In genomic region chr19:46975918-46976782, GRCh38 we compare ENCODE assay signal across 8 cellular contexts. TPM values are rescaled to one million over a fixed set of nuclear protein-coding genes. Genes with fewer than 3 reads are reported as not detected.
DNase-seq lines count a peak whose midpoint lies in the region; ATAC-seq, FAIRE-seq and TF ChIP-seq lines count a peak whose summit lies in the region.

No MANE protein-coding gene starts in this region.

- no peak overlapping the region for H2AFZ ChIP-seq in astrocyte (ENCODE audit: low read depth, low read length)

- H3K4me1 ChIP-seq in astrocyte (ENCODE audit: insufficient read depth, low read length) (peaks cover 40% of the 10 kb centered on the region), left ventricle myocardium inferior (peaks cover 93% of the 10 kb centered on the region)

- H3K9me3 Mint-ChIP-seq in astrocyte (ENCODE audit: unreplicated experiment) (no peaks in the 10 kb centered on the region), progenitor cell of endocrine pancreas (ENCODE audit: low read depth) (no peaks in the 10 kb centered on the region)

- peaks cover 4% of the 10 kb centered on the region for H4K20me1 ChIP-seq in astrocyte (ENCODE audit: insufficient read depth, low read length)

- no peaks in the 10 kb centered on the region for H3K27me3 Mint-ChIP-seq in astrocyte (ENCODE audit: low read depth, unreplicated experiment)
- no peaks in the 10 kb centered on the region for H3K27me3 Mint-ChIP-seq in progenitor cell of endocrine pancreas

- intact Hi-C loops in left ventricle myocardium inferior (cut with micrococcal nuclease), result no loop called here

- peak; percentile 83 for DNase-seq in HK-2 (ENCODE audit: unreplicated experiment)
- DNase-seq in astrocyte (ENCODE audit: low read depth), result peak; percentile 99
- DNase-seq in left ventricle myocardium inferior, result peak; percentile 96
- DNase-seq in progenitor cell of endocrine pancreas (ENCODE audit: low spot score, unreplicated experiment), result peak; percentile 25
- no peak for DNase-seq in NCI-H1436 treated with DMSO at 0.1 percent for 48 hours (lab: John Stamatoyannopoulos, UW)
- no peak for DNase-seq in DMS53 treated with DMSO at 0.1 percent for 48 hours (lab: John Stamatoyannopoulos, UW; ENCODE audit: unreplicated experiment)

- no peaks in the 10 kb centered on the region for H3K27me3 ChIP-seq in astrocyte (ENCODE audit: insufficient read depth, low read length)
- H3K27me3 ChIP-seq in left ventricle myocardium inferior (ENCODE audit: low read depth), result no peaks in the 10 kb centered on the region

- peak overlapping the region; percentile 90 for H3K27ac ChIP-seq in astrocyte (ENCODE audit: low read depth, low read length)
- H3K27ac ChIP-seq in left ventricle myocardium inferior (replicated peaks), result peak overlapping the region; percentile 91

- TF ChIP-seq CTCF in astrocyte (IDR thresholded peaks at IDR 0.05; ENCODE audit: insufficient read depth, low read depth, low read length) (no peak), left ventricle myocardium inferior (IDR thresholded peaks at IDR 0.05; ENCODE audit: borderline replicate concordance) (no peak), progenitor cell of endocrine pancreas (IDR thresholded peaks at IDR 0.05; ENCODE audit: unreplicated experiment) (no peak)

- H3K36me3 ChIP-seq in astrocyte (ENCODE audit: insufficient read depth, low read length), result no peaks in the 10 kb centered on the region
- no peaks in the 10 kb centered on the region for H3K36me3 ChIP-seq in left ventricle myocardium inferior

- no peak for ATAC-seq in GM21526 (IDR thresholded peaks at IDR 0.05; ENCODE audit: low FRiP score, unreplicated experiment)
- no peak for ATAC-seq in HG03025 (IDR thresholded peaks at IDR 0.05; ENCODE audit: low FRiP score, unreplicated experiment)

- H3K4me3 ChIP-seq in astrocyte (ENCODE audit: insufficient read depth, low read depth, low read length), result peak overlapping the region; percentile 6
- H3K4me3 ChIP-seq in left ventricle myocardium inferior, result peak overlapping the region; percentile 22

- no peak overlapping the region for H3K4me3 Mint-ChIP-seq in astrocyte (ENCODE audit: unreplicated experiment)
- no peak overlapping the region for H3K4me3 Mint-ChIP-seq in progenitor cell of endocrine pancreas (ENCODE audit: low read depth)

- H3K36me3 Mint-ChIP-seq in astrocyte (ENCODE audit: low read depth, unreplicated experiment) (peaks cover 4% of the 10 kb centered on the region), progenitor cell of endocrine pancreas (ENCODE audit: insufficient read depth) (no peaks in the 10 kb centered on the region)

- H3K27ac Mint-ChIP-seq in astrocyte (ENCODE audit: unreplicated experiment) (peak overlapping the region; percentile 89), progenitor cell of endocrine pancreas (peak overlapping the region; percentile 97)

- peaks cover 38% of the 10 kb centered on the region for H3K4me1 Mint-ChIP-seq in astrocyte (ENCODE audit: low read depth, unreplicated experiment)
- H3K4me1 Mint-ChIP-seq in progenitor cell of endocrine pancreas (ENCODE audit: low read depth), result peaks cover 35% of the 10 kb centered on the region

- H3K9ac ChIP-seq in astrocyte (ENCODE audit: low read length), result peak overlapping the region; percentile 69

- H3K9me3 ChIP-seq in astrocyte (ENCODE audit: insufficient read depth, low read depth, low read length) (no peaks in the 10 kb centered on the region), left ventricle myocardium inferior (replicated peaks) (no peaks in the 10 kb centered on the region)

- H3K79me2 ChIP-seq in astrocyte (ENCODE audit: insufficient read depth, low read length), result peaks cover 23% of the 10 kb centered on the region

- FAIRE-seq in astrocyte (lab: Jason Lieb, UNC), result peak; percentile 17

- H3K4me2 ChIP-seq in astrocyte (ENCODE audit: low read length), result peak overlapping the region; percentile 72

RNA-seq across cellular contexts. Expression of gene NPAS1, which starts 43.5 kb away (rescaled TPM):
- 2.5 and 3.6 TPM in 2 replicates for total RNA-seq in astrocyte
- total RNA-seq in left ventricle myocardium inferior, result not detected
- 2.2 and 2.4 TPM in 2 replicates for total RNA-seq in progenitor cell of endocrine pancreas

Comparison
In these comparisons a context has a peak if more than half of its experiments do, and no peak if none do; other contexts are left out.
1. DNase-seq: peak in HK-2 (single experiment), astrocyte (single experiment), left ventricle myocardium inferior (single experiment) and progenitor cell of endocrine pancreas (single experiment); none in NCI-H1436 treated with DMSO at 0.1 percent for 48 hours (single experiment) and DMS53 treated with DMSO at 0.1 percent for 48 hours (single experiment).